22 cellular contexts compared by ENCODE assay signal in genomic region chr14:84237881-84238280, GRCh38.
DNase-seq lines count a peak whose midpoint lies in the region; ATAC-seq and TF ChIP-seq lines count a peak whose summit lies in the region.
"Had no signal": no experiment of that assay in that cellular context is flagged by ENCODE, and none has a peak within 500 bp of the region (broad histone marks: within the 10 kb centered on the region; RNA-seq: fewer than 3 reads in every experiment).

No MANE protein-coding gene starts in this region.

- H2BK15ac ChIP-seq in IMR-90 (ENCODE audit: low read depth, low read length) (no peak overlapping the region), mesenchymal stem cell (ENCODE audit: low read depth, poor library complexity, severe bottlenecking) (no peak overlapping the region)

- TF ChIP-seq EP300 in gastroesophageal sphincter (IDR thresholded peaks at IDR 0.05), result no peak

- no peak overlapping the region for H2AK9ac ChIP-seq in IMR-90 (replicated peaks; ENCODE audit: low read depth, low read length, poor library complexity)

- H3K9me3 ChIP-seq in IMR-90 (ENCODE audit: control insufficient read depth, insufficient read depth, low read length) (no peaks in the 10 kb centered on the region), mesenchymal stem cell (ENCODE audit: control insufficient read depth, low read length) (peaks cover 6% of the 10 kb centered on the region), gastroesophageal sphincter (no peaks in the 10 kb centered on the region)

- dilution Hi-C loops in IMR-90 (cut with HindIII; ENCODE audit: low sequenced_read_pairs, unreplicated experiment), result no loop called here

- H4K91ac ChIP-seq in IMR-90 (ENCODE audit: insufficient read depth, low read depth, low read length), result no peak overlapping the region
- H4K91ac ChIP-seq in mesenchymal stem cell (ENCODE audit: low read length), result no peak overlapping the region

- intact Hi-C loops in IMR-90 (cut with micrococcal nuclease), result loop anchor here (2.0 kb wide), 1 partner anchor 49 kb away; no protein-coding TSS in a partner anchor

- no peaks in the 10 kb centered on the region for H3K9me1 ChIP-seq in IMR-90 (ENCODE audit: insufficient read depth, low read length)

- 40 to 83% methylated on average over 1 of the region's 2 CpGs for WGBS in IMR-90 (ENCODE audit: extremely low coverage in 2 of 2, insufficient read length in 1 of 2), 2 experiments
- WGBS in mesenchymal stem cell, result 100% methylated on average over 2 of the region's 2 CpGs
- 89 to 94% methylated on average over 2 of the region's 2 CpGs for WGBS in gastroesophageal sphincter (ENCODE audit: low coverage in 1 of 2), 2 donors

- H2AK5ac ChIP-seq in IMR-90 (ENCODE audit: low read depth, low read length) (no peak overlapping the region), mesenchymal stem cell (ENCODE audit: low read length, severe bottlenecking) (no peak overlapping the region)

- no peak overlapping the region for H3K56ac ChIP-seq in IMR-90 (ENCODE audit: extremely low read depth, insufficient read depth, low read length)

- ATAC-seq in IMR-90 (ENCODE audit: low read depth) (no peak), HG03159 (IDR thresholded peaks at IDR 0.05; ENCODE audit: unreplicated experiment) (no peak), gastroesophageal sphincter (no peak)
- ATAC-seq: CD8-positive, alpha-beta T cell; Panc1 had no signal

- H3K14ac ChIP-seq in IMR-90 (replicated peaks; ENCODE audit: low read depth, low read length), result no peak overlapping the region
- H3K14ac ChIP-seq in mesenchymal stem cell (ENCODE audit: low read length in 2 of 2), result no peak overlapping the region

- H3K79me1 ChIP-seq in IMR-90 (ENCODE audit: low read depth in 1 of 2, low read length in 2 of 2), result no peaks in the 10 kb centered on the region
- H3K79me1 ChIP-seq in mesenchymal stem cell (replicated peaks; ENCODE audit: low read length, poor library complexity, severe bottlenecking), result no peaks in the 10 kb centered on the region

- no peak overlapping the region for H3K4me2 ChIP-seq in IMR-90 (ENCODE audit: low read depth, low read length)
- no peak overlapping the region for H3K4me2 ChIP-seq in mesenchymal stem cell (ENCODE audit: low read length, poor library complexity, severe bottlenecking)

- H4K8ac ChIP-seq in IMR-90 (ENCODE audit: low read depth in 2 of 2, low read length in 2 of 2), result no peak overlapping the region
- no peak overlapping the region for H4K8ac ChIP-seq in mesenchymal stem cell (ENCODE audit: low read length)

- no peak overlapping the region for H3K23ac ChIP-seq in IMR-90 (ENCODE audit: low read depth, low read length)
- H3K23ac ChIP-seq in mesenchymal stem cell (ENCODE audit: low read length in 2 of 2), result no peak overlapping the region

- H3K27ac ChIP-seq in IMR-90 (ENCODE audit: insufficient read depth, low read length) (no peak overlapping the region), mesenchymal stem cell (ENCODE audit: low read length, poor library complexity, severe bottlenecking) (no peak overlapping the region), gastroesophageal sphincter (no peak overlapping the region)
- H3K27ac ChIP-seq: C4-2B, GM23248, RWPE1 had no signal

- no peak overlapping the region for H2BK120ac ChIP-seq in IMR-90 (ENCODE audit: low read depth, low read length)
- H2BK120ac ChIP-seq in mesenchymal stem cell (ENCODE audit: low read depth, low read length), result no peak overlapping the region

- no peak overlapping the region for H2BK5ac ChIP-seq in IMR-90 (ENCODE audit: low read depth, low read length, poor library complexity, severe bottlenecking)
- no peak overlapping the region for H2BK5ac ChIP-seq in mesenchymal stem cell (ENCODE audit: low read depth, low read length, poor library complexity, severe bottlenecking)

- TF ChIP-seq POLR2A in IMR-90 (IDR thresholded peaks at IDR 0.05; ENCODE audit: low read depth, low read length) (no peak), gastroesophageal sphincter (IDR thresholded peaks at IDR 0.05) (no peak)

- BruUV-seq in IMR-90 (replicated peaks; lab: Mats Ljungman, UMichigan), result no TSS peak

- no peak overlapping the region for H2BK20ac ChIP-seq in IMR-90 (ENCODE audit: low read depth, low read length)

- no peaks in the 10 kb centered on the region for H4K20me1 ChIP-seq in IMR-90 (ENCODE audit: insufficient read depth, low read length)

- DNase-seq in IMR-90 (peak; percentile 7), NCI-H82 (lab: John Stamatoyannopoulos, UW) (peak; percentile 22), epidermal melanocyte (ENCODE audit: insufficient read length, low spot score) (peak; percentile 36), mesenchymal stem cell (peak; percentile 25), NCI-H1436 treated with DMSO at 0.1 percent for 48 hours (lab: John Stamatoyannopoulos, UW) (no peak)
- no peak for DNase-seq in stimulated activated CD4-positive, alpha-beta T cell treated with anti-CD3 and anti-CD28 coated beads, Interleukin-4, amount 100 ng/mL, for 4 hours
- DNase-seq: Calu3; CD8-positive, alpha-beta T cell; DMS53; GM23248; H7; NCI-H1048; NCI-H1417; NCI-H1694 treated with DMSO at 0.1 percent for 48 hours; NCI-H2081 treated with DMSO at 0.1 percent for 48 hours; NCI-H524 treated with DMSO at 0.1 percent for 48 hours; SHP77 had no signal

- CTCF ChIA-PET in IMR-90 (lab: Yijun Ruan, JAX), result no interaction called here

- POLR2A ChIA-PET in IMR-90 (lab: Charles Lee; ENCODE audit: unreplicated experiment), result no interaction called here

- H3K4me1 ChIP-seq in IMR-90 (ENCODE audit: control insufficient read depth, insufficient read depth, low read length) (no peaks in the 10 kb centered on the region), mesenchymal stem cell (ENCODE audit: control insufficient read depth, insufficient read depth, low read depth, low read length) (no peaks in the 10 kb centered on the region), gastroesophageal sphincter (no peaks in the 10 kb centered on the region)

- no peak for TF ChIP-seq CTCF in IMR-90 (conservative IDR thresholded peaks at IDR 0.05; ENCODE audit: low read depth, low read length)
- no peak for TF ChIP-seq CTCF in gastroesophageal sphincter (IDR thresholded peaks at IDR 0.05)

- H3K9ac ChIP-seq in IMR-90 (ENCODE audit: low read depth, low read length) (no peak overlapping the region), mesenchymal stem cell (ENCODE audit: low read length) (no peak overlapping the region)
- H3K9ac ChIP-seq: GM23248 had no signal

- H3K18ac ChIP-seq in IMR-90 (ENCODE audit: low read depth, low read length), result no peak overlapping the region
- H3K18ac ChIP-seq in mesenchymal stem cell (ENCODE audit: low read depth in 1 of 2, low read length in 2 of 2), result no peak overlapping the region

- H3K36me3 ChIP-seq in IMR-90 (ENCODE audit: control insufficient read depth, insufficient read depth, low read length) (no peaks in the 10 kb centered on the region), mesenchymal stem cell (ENCODE audit: control insufficient read depth in 1 of 2, insufficient read depth in 2 of 2, low read depth in 1 of 2, low read length in 2 of 2) (no peaks in the 10 kb centered on the region), gastroesophageal sphincter (no peaks in the 10 kb centered on the region)

- no peak overlapping the region for H2AFZ ChIP-seq in IMR-90 (replicated peaks; ENCODE audit: low read length, poor library complexity)
- no peak overlapping the region for H2AFZ ChIP-seq in mesenchymal stem cell (ENCODE audit: low read depth, low read length)
- H2AFZ ChIP-seq: GM23248 had no signal

- H4K5ac ChIP-seq in IMR-90 (ENCODE audit: low read depth, low read length), result no peak overlapping the region

- H3K4ac ChIP-seq in IMR-90 (ENCODE audit: low read depth, low read length), result no peak overlapping the region
- H3K4ac ChIP-seq in mesenchymal stem cell (ENCODE audit: low read depth in 1 of 2, low read length in 2 of 2), result no peak overlapping the region

- no peak overlapping the region for H3K4me3 ChIP-seq in IMR-90 (ENCODE audit: insufficient read depth, low read depth, low read length)
- no peak overlapping the region for H3K4me3 ChIP-seq in mesenchymal stem cell (ENCODE audit: insufficient read depth in 1 of 2, low read depth in 1 of 2, low read length in 2 of 2)
- H3K4me3 ChIP-seq in gastroesophageal sphincter, result no peak overlapping the region
- H3K4me3 ChIP-seq: GM23248 had no signal

- no peak for TF ChIP-seq RAD21 in IMR-90 (IDR thresholded peaks at IDR 0.05; ENCODE audit: low read length)

- H2BK12ac ChIP-seq in mesenchymal stem cell (ENCODE audit: low read length in 2 of 2), result no peak overlapping the region

- in situ Hi-C loops in IMR-90 (cut with MboI; ENCODE audit: low sequenced_read_pairs), result no loop called here

- no peaks in the 10 kb centered on the region for H3K27me3 ChIP-seq in IMR-90 (ENCODE audit: control insufficient read depth, insufficient read depth, low read length)
- H3K27me3 ChIP-seq in mesenchymal stem cell (ENCODE audit: control insufficient read depth in 1 of 2, insufficient read depth in 1 of 2, low read length in 2 of 2), result no peaks in the 10 kb centered on the region
- H3K27me3 ChIP-seq in gastroesophageal sphincter, result no peaks in the 10 kb centered on the region

TF ChIP-seq in IMR-90, 13 proteins besides CTCF, POLR2A, EP300 and RAD21:
- TF ChIP-seq CEBPB (IDR thresholded peaks at IDR 0.05; ENCODE audit: low read depth, low read length) (no peak), CHD1 (IDR thresholded peaks at IDR 0.05; ENCODE audit: low read depth, low read length) (no peak)

Comparison
In these comparisons a context has a peak if more than half of its experiments do, and no peak if none do; other contexts are left out.
1. DNase-seq: peak in IMR-90 (single experiment), NCI-H82 (single experiment), epidermal melanocyte (single experiment) and mesenchymal stem cell (single experiment); none in NCI-H1436 treated with DMSO at 0.1 percent for 48 hours (single experiment) and stimulated activated CD4-positive, alpha-beta T cell treated with anti-CD3 and anti-CD28 coated beads, Interleukin-4, amount 100 ng/mL, for 4 hours (0 of 2).